ENCODE assay signal across 14 cellular contexts in the genomic region with DNA sequence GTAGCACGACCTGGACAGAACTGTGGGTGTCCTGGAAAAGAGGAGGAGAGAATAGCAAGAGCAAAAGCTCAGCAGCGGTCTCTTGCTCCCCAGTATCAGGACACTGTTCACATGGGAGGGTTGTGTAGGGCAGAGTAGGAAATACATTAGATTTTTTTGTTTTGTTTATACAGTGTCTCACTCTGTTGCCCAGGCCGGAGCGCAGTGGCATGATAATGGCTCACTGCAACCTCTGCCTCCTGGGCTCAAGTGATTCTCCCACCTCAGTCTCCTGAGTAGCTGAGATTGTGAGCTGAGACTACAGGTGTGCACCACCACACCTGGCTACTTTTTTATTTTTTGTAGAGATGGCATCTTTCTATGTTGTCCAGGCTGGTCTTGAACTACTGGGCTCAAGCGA. TPM values are rescaled to one million over a fixed set of nuclear protein-coding genes. Genes with fewer than 3 reads are reported as not detected.
A peak's percentile ranks its signal among the peaks of the same experiment; 100 is the strongest.
DNase-seq lines count a peak whose midpoint lies in the region; ATAC-seq and TF ChIP-seq lines count a peak whose summit lies in the region.
"Had no signal": no experiment of that assay in that cellular context is flagged by ENCODE, and none has a peak within 500 bp of the region (broad histone marks: within the 10 kb centered on the region; RNA-seq: fewer than 3 reads in every experiment).

No MANE protein-coding gene starts in this region.

- no peak overlapping the region for H3K4me3 ChIP-seq in esophagus squamous epithelium

- POLR2A ChIA-PET in RWPE1 (lab: Yijun Ruan, JAX; ENCODE audit: low non-redundant PET): no interaction called here

- no peaks in the 10 kb centered on the region for H3K27me3 ChIP-seq in esophagus squamous epithelium

- intact Hi-C loops in esophagus squamous epithelium (cut with DNase I) (no loop called here), posterior cingulate gyrus (cut with DNase I) (no loop called here)

- no peak for TF ChIP-seq CTCF in HFFc6 (IDR thresholded peaks at IDR 0.05)
- TF ChIP-seq CTCF in RWPE1 (conservative IDR thresholded peaks at IDR 0.05; ENCODE audit: low read depth): no peak
- TF ChIP-seq CTCF in endothelial cell (IDR thresholded peaks at IDR 0.05; ENCODE audit: unreplicated experiment): no peak
- no peak for TF ChIP-seq CTCF in osteocyte (IDR thresholded peaks at IDR 0.05)
- no peak for TF ChIP-seq CTCF in esophagus squamous epithelium (IDR thresholded peaks at IDR 0.05)

- H3K4me1 Mint-ChIP-seq in HFFc6 (ENCODE audit: low read depth) (peaks cover 76% of the 10 kb centered on the region), endothelial cell (ENCODE audit: unreplicated experiment) (peaks cover 57% of the 10 kb centered on the region), osteocyte (ENCODE audit: unreplicated experiment) (peaks cover 72% of the 10 kb centered on the region)

- H3K27ac ChIP-seq in RWPE1: peak overlapping the region; percentile 53
- no peak overlapping the region for H3K27ac ChIP-seq in esophagus squamous epithelium

- H3K4me3 Mint-ChIP-seq in HFFc6 (no peak overlapping the region), endothelial cell (ENCODE audit: unreplicated experiment) (peak overlapping the region; percentile 70), osteocyte (ENCODE audit: unreplicated experiment) (no peak overlapping the region)
- H3K4me3 Mint-ChIP-seq: CD8-positive, alpha-beta memory T cell had no signal

- H3K36me3 ChIP-seq in esophagus squamous epithelium: no peaks in the 10 kb centered on the region

- H3K4me1 ChIP-seq in esophagus squamous epithelium: peaks cover 6 to 47% (median 19%) of the 10 kb centered on the region in 3 donors

- no peak for TF ChIP-seq POLR2A in esophagus squamous epithelium (IDR thresholded peaks at IDR 0.05)

- ATAC-seq in GM21360 (IDR thresholded peaks at IDR 0.05; ENCODE audit: unreplicated experiment): no peak

- H3K36me3 Mint-ChIP-seq in HFFc6 (ENCODE audit: low read depth) (peaks cover 3% of the 10 kb centered on the region; the same call in 1 of the 2 replicates), endothelial cell (ENCODE audit: low read depth, unreplicated experiment) (peaks cover 4% of the 10 kb centered on the region), osteocyte (ENCODE audit: unreplicated experiment) (peaks cover 19% of the 10 kb centered on the region)

- H3K9me3 ChIP-seq in esophagus squamous epithelium: no peaks in the 10 kb centered on the region

- H3K27me3 Mint-ChIP-seq in HFFc6 (ENCODE audit: insufficient read depth) (peaks cover 2% of the 10 kb centered on the region; the same call in 1 of the 2 replicates), endothelial cell (ENCODE audit: unreplicated experiment) (peaks cover 1% of the 10 kb centered on the region), osteocyte (ENCODE audit: unreplicated experiment) (no peaks in the 10 kb centered on the region)

- H3K9me3 Mint-ChIP-seq in HFFc6 (no peaks in the 10 kb centered on the region), endothelial cell (ENCODE audit: unreplicated experiment) (no peaks in the 10 kb centered on the region), osteocyte (ENCODE audit: unreplicated experiment) (no peaks in the 10 kb centered on the region)
- H3K9me3 Mint-ChIP-seq: CD8-positive, alpha-beta memory T cell had no signal

- 93 to 96% methylated on average over 5 of the region's 5 CpGs for WGBS in esophagus squamous epithelium, 2 donors

- no peak for DNase-seq in HFFc6
- DNase-seq in RWPE1 (ENCODE audit: low spot score): no peak
- no peak for DNase-seq in endothelial cell (ENCODE audit: low spot score)
- DNase-seq in osteocyte (ENCODE audit: extremely low spot score, unreplicated experiment): no peak
- no peak for DNase-seq in esophagus squamous epithelium (lab: John Stamatoyannopoulos, UW)
- DNase-seq in posterior cingulate gyrus: no peak
- DNase-seq: ACHN; C1 segment of cervical spinal cord; CD8-positive, alpha-beta memory T cell; KBM-7; NCI-H187; NCI-H510A treated with DMSO at 0.1 percent for 48 hours; Right ventricle myocardium superior had no signal

- H3K27ac Mint-ChIP-seq in HFFc6 (peak overlapping the region; percentile 11; the same call in 1 of the 2 replicates), endothelial cell (ENCODE audit: unreplicated experiment) (peak overlapping the region; percentile 87), osteocyte (ENCODE audit: unreplicated experiment) (peak overlapping the region; percentile 81)

- CTCF ChIA-PET in RWPE1 (lab: Yijun Ruan, JAX): interaction anchor here (0.6 kb wide), 1 partner anchor 9 kb away, joined by 3 read pairs; no protein-coding TSS in a partner anchor

RNA-seq across cellular contexts. Expression of gene FNDC3B, which starts 53.3 kb away (rescaled TPM):
- 100 to 1,000 TPM; 133 to 192 (median 155) TPM for total RNA-seq in HFFc6 (2021; fragmentation: NEBNext Ultra II Directional; extraction: Animal tissue kit (Norgen Biotek cat#: 25700))
- 204 TPM for total RNA-seq in endothelial cell (ENCODE audit: unreplicated experiment)
- 224 and 240 TPM in 2 replicates for total RNA-seq in osteocyte
- total RNA-seq in esophagus squamous epithelium: 10 to 100 TPM in 3 of 4 donors, 1 to 10 TPM in 1; 7.7 to 44.3 (median 20.4) TPM

Comparison
In these comparisons a context has a peak if more than half of its experiments do, and no peak if none do; other contexts are left out.
1. H3K27ac Mint-ChIP-seq: peak in every context shown above with its lines; median percentile 87 in endothelial cell; 81 in osteocyte; 11 in HFFc6.